ENCODE assay signal across 15 cellular contexts in genomic region chr20:54138427-54138826, GRCh38. TPM values are rescaled to one million over a fixed set of nuclear protein-coding genes. Genes with fewer than 3 reads are reported as not detected.
DNase-seq lines count a peak whose midpoint lies in the region; ATAC-seq, FAIRE-seq and TF ChIP-seq lines count a peak whose summit lies in the region.
"Had no signal": no experiment of that assay in that cellular context is flagged by ENCODE, and none has a peak within 500 bp of the region (broad histone marks: within the 10 kb centered on the region; RNA-seq: fewer than 3 reads in every experiment).

No MANE protein-coding gene starts in this region.

- H3K4me3 ChIP-seq in A549 (no peak overlapping the region), RWPE2 (ENCODE audit: severe bottlenecking) (no peak overlapping the region)
- H3K4me3 ChIP-seq: HAP-1 had no signal

- WGBS in A549 (ENCODE audit: missing lambda C conversion rate) = 43% methylated on average over 2 of the region's 2 CpGs

- H3K36me3 Mint-ChIP-seq in Calu3 (ENCODE audit: insufficient read depth, unreplicated experiment) (peaks cover 12% of the 10 kb centered on the region), T-helper 17 cell (ENCODE audit: low read depth) (no peaks in the 10 kb centered on the region)
- H3K36me3 Mint-ChIP-seq: CD4-positive, alpha-beta memory T cell had no signal

- FAIRE-seq in A549 (lab: Jason Lieb, UNC) = no peak
- FAIRE-seq: GM12892, H54 had no signal

- H3K4me1 Mint-ChIP-seq in Calu3 (ENCODE audit: low read depth, unreplicated experiment) (peaks cover 11% of the 10 kb centered on the region), T-helper 17 cell (no peaks in the 10 kb centered on the region)
- H3K4me1 Mint-ChIP-seq: CD4-positive, alpha-beta memory T cell had no signal

- TF ChIP-seq POLR2A in A549 (IDR thresholded peaks at IDR 0.05; ENCODE audit: low read length) = no peak

- peak overlapping the region; percentile 88 for H3K27ac Mint-ChIP-seq in Calu3 (ENCODE audit: unreplicated experiment)
- no peak overlapping the region for H3K27ac Mint-ChIP-seq in T-helper 17 cell
- H3K27ac Mint-ChIP-seq: CD4-positive, alpha-beta memory T cell had no signal

- H3K4me2 ChIP-seq in A549 = peak overlapping the region; percentile 3; the same call in 1 of the 3 replicates

- no peaks in the 10 kb centered on the region for H3K36me3 ChIP-seq in RWPE2 (ENCODE audit: low read depth)
- H3K36me3 ChIP-seq: HAP-1 had no signal

- no TSS peak for BruUV-seq in Calu3 (replicated peaks; lab: Mats Ljungman, UMichigan)

- TF ChIP-seq RAD21 in A549 (conservative IDR thresholded peaks at IDR 0.05 in 1 of 2, IDR thresholded peaks at IDR 0.05 in 1 of 2) = no peak

- H3K4me3 Mint-ChIP-seq in Calu3 (ENCODE audit: low read depth, unreplicated experiment) (no peak overlapping the region), T-helper 17 cell (no peak overlapping the region)
- H3K4me3 Mint-ChIP-seq: CD4-positive, alpha-beta memory T cell had no signal

- no peaks in the 10 kb centered on the region for H3K9me3 Mint-ChIP-seq in Calu3 (ENCODE audit: low read depth, unreplicated experiment)

- H3K27me3 ChIP-seq in RWPE2 (ENCODE audit: insufficient read depth, poor library complexity, severe bottlenecking) = no peaks in the 10 kb centered on the region

- CTCF ChIA-PET in A549 (lab: Yijun Ruan, JAX) = interaction anchor here (0.7 to 1.9 kb wide), 4 partner anchors 12 to 59 kb away, joined by 4 to 5 read pairs (median 4); no protein-coding TSS in a partner anchor
- CTCF ChIA-PET in Calu3 (lab: Charles Lee) = no interaction called here

- ATAC-seq in A549 = no peak
- no peak for ATAC-seq in RWPE2 (ENCODE audit: low read depth)
- ATAC-seq in T-helper 17 cell = no peak

- intact Hi-C loops in Calu3 (cut with micrococcal nuclease; ENCODE audit: unreplicated experiment) = no loop called here

- H3K27me3 Mint-ChIP-seq in Calu3 (ENCODE audit: unreplicated experiment) (no peaks in the 10 kb centered on the region), T-helper 17 cell (peaks cover 5% of the 10 kb centered on the region)

- POLR2A ChIA-PET in A549 (lab: Yijun Ruan, JAX) = no interaction called here

- H3K4me1 ChIP-seq in A549 (peaks cover 67% of the 10 kb centered on the region), RWPE2 (ENCODE audit: insufficient read depth, poor library complexity, severe bottlenecking) (peaks cover 42% of the 10 kb centered on the region)
- H3K4me1 ChIP-seq: HAP-1 had no signal

- TF ChIP-seq EP300 in A549 (IDR thresholded peaks at IDR 0.05) = no peak

- H3K9me3 ChIP-seq in A549 (peaks cover 43% of the 10 kb centered on the region), RWPE2 (ENCODE audit: severe bottlenecking) (peaks cover 5% of the 10 kb centered on the region), T-helper 17 cell (ENCODE audit: control insufficient read depth, low read length, poor library complexity, severe bottlenecking) (no peaks in the 10 kb centered on the region)
- H3K9me3 ChIP-seq: HAP-1 had no signal

- DNase-seq in A549 (ENCODE audit: low read depth in 1 of 2, low spot score in 1 of 2) (no peak), Calu3 (no peak), RWPE2 (ENCODE audit: low spot score) (no peak), T-helper 17 cell (no peak), T1000 (lab: John Stamatoyannopoulos, UW) (no peak), cerebellum (ENCODE audit: low spot score) (no peak)
- DNase-seq: C1 segment of cervical spinal cord; CD4-positive, alpha-beta memory T cell; COR-L47; DMS153; DMS79 treated with DMSO at 0.1 percent for 48 hours; GOT3 had no signal

- no peak for TF ChIP-seq CTCF in A549 (IDR thresholded peaks at IDR 0.05)
- no peak for TF ChIP-seq CTCF in Calu3 (IDR thresholded peaks at IDR 0.05; ENCODE audit: unreplicated experiment)
- TF ChIP-seq CTCF in RWPE2 (IDR thresholded peaks at IDR 0.05; ENCODE audit: poor library complexity, severe bottlenecking) = no peak

- H3K27ac ChIP-seq in A549 (peak overlapping the region; percentile 87 to 88; a peak in 5 of 6 replicates), RWPE2 (ENCODE audit: poor library complexity, severe bottlenecking) (peak overlapping the region; percentile 98)

TF ChIP-seq in A549, 52 proteins besides CTCF, POLR2A, EP300 and RAD21:
- TF ChIP-seq EHMT2 (IDR thresholded peaks at IDR 0.05; ENCODE audit: low read depth) (no peak), ATOH8 (CRISPR knock-in tag; IDR thresholded peaks at IDR 0.05; ENCODE audit: low read depth) (no peak), CEBPB (IDR thresholded peaks at IDR 0.05) (no peak), USF2 (IDR thresholded peaks at IDR 0.05) (no peak), MAFK (IDR thresholded peaks at IDR 0.05; ENCODE audit: partially characterized antibody) (no peak), JUNB (IDR thresholded peaks at IDR 0.05) (no peak)

RNA-seq across cellular contexts. Expression of gene CYP24A1, which starts 35.4 kb away (rescaled TPM):
- polyA plus RNA-seq in A549 (2011; rRNA removed) (1,617 and 1,630 TPM in 2 replicates), A549 (2017; fragmentation: RNase III; extraction: RNeasy Plus Mini Kit Qiagen cat#74134 plus additional on column Dnase treatment) (623 to 738 TPM (median 722 TPM) in 3 replicates)
- polyA plus RNA-seq in A549 (2012; cell fraction: cytosol; rRNA removed) = 456 and 584 TPM in 2 replicates
- 1,301 and 1,335 TPM in 2 replicates for polyA plus RNA-seq in A549 (2012; cell fraction: nucleus; rRNA removed)
- 4,726 and 5,326 TPM in 2 replicates for polyA minus RNA-seq in A549 (2011; rRNA and poly(A)+ RNA removed)
- total RNA-seq in Calu3 (2022) (393 and 665 TPM in 2 replicates), T-helper 17 cell (under 1 TPM in 1 of 2 donors, not detected in 1; 0.22 TPM), cerebellum (1.1 TPM)

Comparison
In these comparisons a context has a peak if more than half of its experiments do, and no peak if none do; other contexts are left out.
1. RNA of gene CYP24A1, which starts 35.4 kb away (total RNA-seq): 393 to 665 TPM in Calu3; 1.1 TPM in cerebellum (single experiment) and 0.22 TPM in T-helper 17 cell; every median in the first group is over 100 times any median in the second.